Comparison of ENCODE assay signal across 14 cellular contexts in the genomic region with DNA sequence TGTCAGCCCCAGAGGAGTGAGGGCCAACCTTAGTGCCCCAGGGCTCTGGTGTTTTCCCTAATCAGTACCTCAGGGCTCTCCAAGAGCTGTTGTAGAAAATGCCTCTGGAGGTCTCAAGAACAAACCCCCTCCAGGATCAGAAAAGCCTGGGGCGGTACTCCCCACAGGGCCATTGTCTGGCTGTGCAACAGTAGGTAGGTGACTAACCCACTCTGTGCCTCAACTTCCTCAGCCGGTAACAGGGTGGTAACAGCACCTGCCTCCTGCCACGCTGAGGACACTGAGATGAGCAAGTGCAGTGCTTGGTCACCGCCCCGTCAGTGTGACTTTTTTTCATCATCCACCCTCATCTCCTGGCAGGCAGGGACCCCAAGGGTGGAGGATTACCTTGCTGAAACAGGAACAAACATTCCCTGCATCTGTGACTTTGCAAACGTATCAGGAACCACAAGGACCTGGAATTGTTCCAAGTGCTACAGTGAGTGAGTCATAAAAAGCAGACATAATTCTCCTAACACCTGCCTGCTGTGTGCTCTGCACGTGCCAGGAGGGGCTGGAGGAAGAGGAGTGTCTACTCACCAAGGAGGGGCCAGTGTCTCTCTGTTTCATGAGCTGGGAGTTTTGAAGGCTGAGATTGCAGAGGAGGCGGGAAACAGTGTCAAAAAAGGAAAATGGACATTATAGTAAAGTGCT.
DNase-seq lines count a peak whose midpoint lies in the region; ATAC-seq and TF ChIP-seq lines count a peak whose summit lies in the region.
"Had no signal": no experiment of that assay in that cellular context is flagged by ENCODE, and none has a peak within 500 bp of the region (broad histone marks: within the 10 kb centered on the region; RNA-seq: fewer than 3 reads in every experiment).

No MANE protein-coding gene starts in this region.

- peak; percentile 94 for ATAC-seq in mucosa of descending colon
- ATAC-seq: right cardiac atrium had no signal

- intact Hi-C loops in mucosa of descending colon (cut with DNase I, micrococcal nuclease) = no loop called here

- POLR2A ChIA-PET in RWPE1 (lab: Yijun Ruan, JAX; ENCODE audit: low non-redundant PET) = no interaction called here

- no peaks in the 10 kb centered on the region for H3K9me3 ChIP-seq in mucosa of descending colon
- H3K9me3 ChIP-seq: suprapubic skin had no signal

- H3K4me3 ChIP-seq in mucosa of descending colon = no peak overlapping the region
- H3K4me3 ChIP-seq: suprapubic skin had no signal

- DNase-seq in DMS53 (lab: John Stamatoyannopoulos, UW) (peak; percentile 63), DMS53 treated with DMSO at 0.1 percent for 48 hours (lab: John Stamatoyannopoulos, UW; ENCODE audit: unreplicated experiment) (no peak), NCI-H128 (lab: John Stamatoyannopoulos, UW; ENCODE audit: unreplicated experiment) (peak; percentile 96), RWPE1 (ENCODE audit: low spot score) (no peak), mucosa of descending colon (peak in 2 of 3 donors; percentile 32 to 67), T1000 (lab: John Stamatoyannopoulos, UW) (no peak), GM20000 (ENCODE audit: low spot score) (no peak), SKM-1 (lab: John Stamatoyannopoulos, UW; ENCODE audit: unreplicated experiment) (no peak)
- DNase-seq: 8988T; activated T-cell treated with anti-CD3 and anti-CD28 coated beads, Interleukin-2, amount 50 U/mL, for 72 hours; NCI-H146; right cardiac atrium had no signal

- CTCF ChIA-PET in RWPE1 (lab: Yijun Ruan, JAX) = no interaction called here

- H3K36me3 ChIP-seq in mucosa of descending colon (ENCODE audit: low read depth) = no peaks in the 10 kb centered on the region
- H3K36me3 ChIP-seq: suprapubic skin had no signal

- H3K27ac ChIP-seq in RWPE1 = 0 out of 2 replicates have a peak overlapping the region, but pooled peaks have one; percentile 10
- H3K27ac ChIP-seq: epithelial cell of prostate, suprapubic skin had no signal

- TF ChIP-seq CTCF in RWPE1 (conservative IDR thresholded peaks at IDR 0.05; ENCODE audit: low read depth) (no peak), mucosa of descending colon (IDR thresholded peaks at IDR 0.05) (no peak), GM20000 (IDR thresholded peaks at IDR 0.05; ENCODE audit: extremely low read depth, missing control alignments) (no peak)

- no peaks in the 10 kb centered on the region for H3K4me1 ChIP-seq in mucosa of descending colon (ENCODE audit: low read depth)
- H3K4me1 ChIP-seq: suprapubic skin had no signal

Comparison
In these comparisons a context has a peak if more than half of its experiments do, and no peak if none do; other contexts are left out.
1. DNase-seq: peak in DMS53 (single experiment), NCI-H128 (single experiment) and mucosa of descending colon (2 of 3); none in DMS53 treated with DMSO at 0.1 percent for 48 hours (single experiment), RWPE1 (single experiment), T1000 (single experiment), GM20000 (single experiment) and SKM-1 (single experiment).